ENCODE assay signal across 8 cellular contexts in the genomic region with DNA sequence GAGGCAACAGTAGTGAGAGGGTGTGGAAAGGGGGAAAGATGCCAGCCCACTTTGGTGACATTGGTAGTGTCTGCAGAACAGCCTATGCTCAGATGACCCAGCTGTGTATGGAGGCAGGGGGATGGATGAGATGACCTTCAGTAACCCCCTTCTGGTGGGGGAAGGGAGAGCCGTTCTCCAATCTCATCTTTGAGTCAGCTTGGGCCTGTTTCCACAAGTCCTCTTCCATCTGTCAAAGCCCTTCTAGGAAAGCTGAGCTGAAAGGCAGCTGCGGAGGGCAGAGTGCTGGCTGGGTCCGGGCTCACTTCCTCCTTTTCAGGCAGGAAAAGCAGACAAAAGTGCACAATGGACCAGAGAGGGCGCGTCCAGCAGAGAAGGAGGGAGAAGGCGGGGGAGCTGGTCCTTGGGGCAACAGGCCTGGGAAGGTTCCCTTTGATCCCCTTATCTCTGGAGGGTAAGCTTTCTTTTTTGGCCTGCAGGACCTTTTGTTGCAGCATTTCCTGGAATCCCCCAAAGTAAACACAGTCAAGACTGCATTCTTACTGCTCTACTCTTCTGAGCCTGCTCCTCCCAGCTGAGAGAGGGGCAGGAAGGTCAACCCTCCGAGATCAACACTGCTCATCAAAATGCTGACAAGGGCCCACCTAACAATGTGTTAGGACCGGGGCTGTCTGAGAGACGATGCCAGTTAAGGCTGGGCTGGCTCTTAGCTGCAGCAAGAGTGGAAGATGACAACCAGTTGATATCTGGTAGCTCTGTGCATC. TPM values are rescaled to one million over a fixed set of nuclear protein-coding genes. Genes with fewer than 3 reads are reported as not detected.
A peak's percentile ranks its signal among the peaks of the same experiment; 100 is the strongest.
DNase-seq lines count a peak whose midpoint lies in the region; ATAC-seq and TF ChIP-seq lines count a peak whose summit lies in the region.

No MANE protein-coding gene starts in this region.

- H3K36me3 ChIP-seq in HUES48 (ENCODE audit: control insufficient read depth, insufficient read depth, low read length): no peaks in the 10 kb centered on the region
- H3K36me3 ChIP-seq in stomach: no peaks in the 10 kb centered on the region

- DNase-seq in UCSD-AML1 (lab: John Stamatoyannopoulos, UW; ENCODE audit: unreplicated experiment): peak; percentile 83
- no peak for DNase-seq in immature natural killer cell
- DNase-seq in stomach: peak; percentile 70
- no peak for DNase-seq in stimulated activated naive CD8-positive, alpha-beta T cell treated with anti-CD3 and anti-CD28 coated beads, Interleukin-15, Interleukin-2, amounts not matched to agents 100 U/mL and 50 U/mL, for 24 hours
- no peak for DNase-seq in GM20000 (ENCODE audit: low spot score)
- no peak for DNase-seq in A172 (ENCODE audit: low spot score)

- peak overlapping the region; percentile 56 to 67 (median 63) for H3K4me3 Mint-ChIP-seq in immature natural killer cell

- H3K27me3 Mint-ChIP-seq in immature natural killer cell (ENCODE audit: low read depth in 3 of 3): peaks cover 4 to 14% (median 7%) of the 10 kb centered on the region in 3 donors

- peak overlapping the region; percentile 55 for H3K27ac ChIP-seq in HUES48 (ENCODE audit: low read depth, low read length)
- H3K27ac ChIP-seq in stomach: peak overlapping the region; percentile 59 to 88 (median 79)

- H3K4me1 Mint-ChIP-seq in immature natural killer cell: peaks cover 11% of the 10 kb centered on the region in 2 donors

- peak overlapping the region; percentile 5; the same call in 1 of the 2 replicates for H3K4me3 ChIP-seq in HUES48 (ENCODE audit: low read depth, low read length)
- H3K4me3 ChIP-seq in stomach: peak overlapping the region in 2 of 4 donors; percentile 63 to 68

- no peak for TF ChIP-seq POLR2A in stomach (IDR thresholded peaks at IDR 0.05)

- peak overlapping the region in 1 of 6 donors; percentile 32 for H3K27ac Mint-ChIP-seq in immature natural killer cell

- no peaks in the 10 kb centered on the region for H3K9me3 ChIP-seq in HUES48 (ENCODE audit: control insufficient read depth, insufficient read depth, low read length)
- H3K9me3 ChIP-seq in stomach: no peaks in the 10 kb centered on the region

- H3K27me3 ChIP-seq in HUES48 (ENCODE audit: control insufficient read depth, insufficient read depth, low read length) (peaks cover 100% of the 10 kb centered on the region), stomach (no peaks in the 10 kb centered on the region)

- H3K9me3 Mint-ChIP-seq in immature natural killer cell: no peaks in the 10 kb centered on the region

- intact Hi-C loops in stomach (cut with DNase I; ENCODE audit: low total_unique reads): no loop called here

- no peak overlapping the region for H3K9ac ChIP-seq in HUES48 (ENCODE audit: low read depth, low read length)

- ATAC-seq in stimulated activated naive CD8-positive, alpha-beta T cell treated with anti-CD3 and anti-CD28 coated beads, Interleukin-15, Interleukin-2, amounts not matched to agents 100 U/mL and 50 U/mL, for 24 hours: no peak
- no peak for ATAC-seq in activated CD4-positive, CD25-positive, alpha-beta regulatory T cell treated with anti-CD3 and anti-CD28 coated beads, Interleukin-2, amount 50 U/mL, for 24 hours

- TF ChIP-seq EP300 in stomach (IDR thresholded peaks at IDR 0.05): no peak

- peaks cover 37% of the 10 kb centered on the region for H3K4me1 ChIP-seq in HUES48 (ENCODE audit: control insufficient read depth, insufficient read depth, low read length)
- H3K4me1 ChIP-seq in stomach: peaks cover 18 to 57% (median 50%) of the 10 kb centered on the region in 4 donors

- TF ChIP-seq CTCF in stomach (IDR thresholded peaks at IDR 0.05) (no peak), GM20000 (IDR thresholded peaks at IDR 0.05; ENCODE audit: extremely low read depth, missing control alignments) (no peak)

- WGBS in stomach, 5 donors: 6 to 28% (median 17%) methylated on average over 9 of the region's 9 CpGs

- H3K36me3 Mint-ChIP-seq in immature natural killer cell: no peaks in the 10 kb centered on the region

RNA-seq across cellular contexts. Expression of a gene that starts 1.2 kb away (rescaled TPM):
- polyA plus RNA-seq in immature natural killer cell (10 to 100 TPM in 1 of 3 donors, 1 to 10 TPM in 2; 1.7 to 14.2 (median 2.3) TPM), stomach (10 to 100 TPM; 16.9 to 30.2 (median 24.7) TPM)
- total RNA-seq in stomach: 10 to 100 TPM in 1 of 5 donors, 1 to 10 TPM in 3, not detected in 1; 1.3 to 13.6 (median 6.5) TPM
- 0.07 TPM in 1 of 2 replicates, not detected in the other for total RNA-seq in A172 (2014; rRNA removed; shearing (Covaris generic))

RNA-seq across cellular contexts. Expression of a gene that starts 28.6 kb away (rescaled TPM):
- under 1 TPM; 0.05 to 0.09 (median 0.07) TPM for polyA plus RNA-seq in immature natural killer cell
- total RNA-seq in stomach: 10 to 100 TPM in 2 of 5 donors, 1 to 10 TPM in 3; 3.5 to 24.1 (median 8.2) TPM
- polyA plus RNA-seq in stomach: 10 to 100 TPM; 10.5 to 16.2 (median 15.1) TPM
- 8.8 and 10.6 TPM in 2 replicates for total RNA-seq in A172 (2014; rRNA removed; shearing (Covaris generic))

Comparison
In these comparisons a context has a peak if more than half of its experiments do, and no peak if none do; other contexts are left out.
1. DNase-seq: peak in UCSD-AML1 (single experiment) and stomach (single experiment); none in immature natural killer cell (0 of 3), stimulated activated naive CD8-positive, alpha-beta T cell treated with anti-CD3 and anti-CD28 coated beads, Interleukin-15, Interleukin-2, amounts not matched to agents 100 U/mL and 50 U/mL, for 24 hours (single experiment), GM20000 (single experiment) and A172 (single experiment).